ENCODE assay signal across 1 cellular context in genomic region chr5:73120222-73121108, GRCh38.
TF ChIP-seq lines count a peak whose summit lies in the region.

Gene TMEM171 (plus strand): TSS chr5:73120575. CDS start chr5:73123374, 2,799 bp downstream.

TF ChIP-seq in HEK293, 187 proteins besides CTCF, POLR2A, EP300 and RAD21 (continued from another document):
- TF ChIP-seq, protein P1, sequence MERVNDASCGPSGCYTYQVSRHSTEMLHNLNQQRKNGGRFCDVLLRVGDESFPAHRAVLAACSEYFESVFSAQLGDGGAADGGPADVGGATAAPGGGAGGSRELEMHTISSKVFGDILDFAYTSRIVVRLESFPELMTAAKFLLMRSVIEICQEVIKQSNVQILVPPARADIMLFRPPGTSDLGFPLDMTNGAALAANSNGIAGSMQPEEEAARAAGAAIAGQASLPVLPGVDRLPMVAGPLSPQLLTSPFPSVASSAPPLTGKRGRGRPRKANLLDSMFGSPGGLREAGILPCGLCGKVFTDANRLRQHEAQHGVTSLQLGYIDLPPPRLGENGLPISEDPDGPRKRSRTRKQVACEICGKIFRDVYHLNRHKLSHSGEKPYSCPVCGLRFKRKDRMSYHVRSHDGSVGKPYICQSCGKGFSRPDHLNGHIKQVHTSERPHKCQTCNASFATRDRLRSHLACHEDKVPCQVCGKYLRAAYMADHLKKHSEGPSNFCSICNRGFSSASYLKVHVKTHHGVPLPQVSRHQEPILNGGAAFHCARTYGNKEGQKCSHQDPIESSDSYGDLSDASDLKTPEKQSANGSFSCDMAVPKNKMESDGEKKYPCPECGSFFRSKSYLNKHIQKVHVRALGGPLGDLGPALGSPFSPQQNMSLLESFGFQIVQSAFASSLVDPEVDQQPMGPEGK (tag by site-specific recombination; IDR thresholded peaks at IDR 0.05), result 0 out of 2 replicates have a peak, but pooled peaks have one; percentile 11
- peak; percentile 51; the same call in 1 of the 2 replicates for TF ChIP-seq ZBTB17 (tag by site-specific recombination; IDR thresholded peaks at IDR 0.05)
